20 cellular contexts compared by ENCODE assay signal in the genomic region with DNA sequence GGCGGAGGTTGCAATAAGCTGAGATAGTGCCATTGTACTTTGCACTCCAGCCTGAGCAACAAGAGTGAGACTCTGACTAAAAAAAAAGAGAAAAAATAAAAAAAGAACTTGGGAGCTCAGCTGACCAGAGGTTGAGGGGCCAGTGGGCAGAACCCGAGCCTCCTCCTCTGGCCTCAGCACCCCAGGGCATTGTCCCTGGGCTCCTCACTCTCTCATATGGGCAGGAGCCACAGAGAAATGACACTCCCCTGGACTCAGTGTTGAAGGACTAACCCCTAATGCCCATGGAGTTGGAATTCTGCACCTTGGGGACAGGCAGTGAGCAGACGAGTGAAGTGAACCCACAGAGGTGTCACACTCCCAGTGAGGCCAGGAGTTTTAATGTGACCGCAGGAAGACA. TPM values are rescaled to one million over a fixed set of nuclear protein-coding genes. Genes with fewer than 3 reads are reported as not detected.
DNase-seq lines count a peak whose midpoint lies in the region; ATAC-seq and TF ChIP-seq lines count a peak whose summit lies in the region.
"Had no signal": no experiment of that assay in that cellular context is flagged by ENCODE, and none has a peak within 500 bp of the region (broad histone marks: within the 10 kb centered on the region; RNA-seq: fewer than 3 reads in every experiment).

No MANE protein-coding gene starts in this region.

- CTCF ChIA-PET in naive thymus-derived CD4-positive, alpha-beta T cell (lab: Charles Lee) = no interaction called here
- CTCF ChIA-PET in CD8-positive, alpha-beta T cell (lab: Charles Lee) = no interaction called here

- WGBS in sigmoid colon, 2 donors = 35 to 67% methylated on average over 4 of the region's 4 CpGs

- H3K9me3 Mint-ChIP-seq in naive thymus-derived CD4-positive, alpha-beta T cell = peaks cover 0 to 1% (median 0%) of the 10 kb centered on the region in 11 donors
- H3K9me3 Mint-ChIP-seq in CD8-positive, alpha-beta T cell = no peaks in the 10 kb centered on the region

- peaks cover 13 to 28% (median 26%) of the 10 kb centered on the region in 7 donors for H3K4me1 Mint-ChIP-seq in naive thymus-derived CD4-positive, alpha-beta T cell
- peaks cover 20% of the 10 kb centered on the region for H3K4me1 Mint-ChIP-seq in CD8-positive, alpha-beta T cell (ENCODE audit: low read depth)

- no peak overlapping the region for H3K4me3 Mint-ChIP-seq in naive thymus-derived CD4-positive, alpha-beta T cell
- no peak overlapping the region for H3K4me3 Mint-ChIP-seq in CD8-positive, alpha-beta T cell
- H3K4me3 Mint-ChIP-seq: CD4-positive, alpha-beta memory T cell had no signal

- no peaks in the 10 kb centered on the region for H3K9me3 ChIP-seq in sigmoid colon
- no peaks in the 10 kb centered on the region for H3K9me3 ChIP-seq in naive thymus-derived CD4-positive, alpha-beta T cell (ENCODE audit: control insufficient read depth in 2 of 3, low read length in 3 of 3)
- no peaks in the 10 kb centered on the region for H3K9me3 ChIP-seq in CD8-positive, alpha-beta T cell (ENCODE audit: low read length)

- no peak overlapping the region for H3K27ac Mint-ChIP-seq in naive thymus-derived CD4-positive, alpha-beta T cell
- H3K27ac Mint-ChIP-seq in CD8-positive, alpha-beta T cell = no peak overlapping the region
- H3K27ac Mint-ChIP-seq: CD4-positive, alpha-beta memory T cell had no signal

- no peaks in the 10 kb centered on the region for H3K36me3 ChIP-seq in sigmoid colon
- no peaks in the 10 kb centered on the region for H3K36me3 ChIP-seq in naive thymus-derived CD4-positive, alpha-beta T cell (ENCODE audit: control insufficient read depth in 2 of 3, insufficient read depth in 3 of 3, low read length in 3 of 3)
- H3K36me3 ChIP-seq in CD8-positive, alpha-beta T cell (ENCODE audit: insufficient read depth, low read length) = no peaks in the 10 kb centered on the region

- peaks cover 0 to 29% (median 23%) of the 10 kb centered on the region in 4 donors for H3K4me1 ChIP-seq in sigmoid colon
- peaks cover 10 to 20% of the 10 kb centered on the region in 2 donors for H3K4me1 ChIP-seq in naive thymus-derived CD4-positive, alpha-beta T cell (ENCODE audit: control insufficient read depth in 2 of 2, insufficient read depth in 2 of 2, low read length in 2 of 2)
- peaks cover 32% of the 10 kb centered on the region for H3K4me1 ChIP-seq in CD8-positive, alpha-beta T cell (ENCODE audit: insufficient read depth, low read length)

- POLR2A ChIA-PET in naive thymus-derived CD4-positive, alpha-beta T cell (lab: Charles Lee) = no interaction called here
- POLR2A ChIA-PET in CD8-positive, alpha-beta T cell (lab: Charles Lee) = no interaction called here

- no peak overlapping the region for H3K4me3 ChIP-seq in sigmoid colon
- no peak overlapping the region for H3K4me3 ChIP-seq in naive thymus-derived CD4-positive, alpha-beta T cell (ENCODE audit: low read length)
- no peak overlapping the region for H3K4me3 ChIP-seq in CD8-positive, alpha-beta T cell (ENCODE audit: low read depth, low read length)
- H3K4me3 ChIP-seq: GM23248 had no signal

- H3K27me3 Mint-ChIP-seq in naive thymus-derived CD4-positive, alpha-beta T cell = peaks cover 57 to 66% (median 60%) of the 10 kb centered on the region in 5 donors
- H3K27me3 Mint-ChIP-seq in CD8-positive, alpha-beta T cell (ENCODE audit: low read depth) = peaks cover 45% of the 10 kb centered on the region

- no peak for TF ChIP-seq POLR2A in sigmoid colon (IDR thresholded peaks at IDR 0.05)

- no peak for ATAC-seq in GM18870 (IDR thresholded peaks at IDR 0.05; ENCODE audit: unreplicated experiment)
- ATAC-seq in naive thymus-derived CD4-positive, alpha-beta T cell = no peak
- no peak for ATAC-seq in CD8-positive, alpha-beta T cell

- TF ChIP-seq CTCF in sigmoid colon (IDR thresholded peaks at IDR 0.05) = no peak
- no peak for TF ChIP-seq CTCF in CD8-positive, alpha-beta T cell (IDR thresholded peaks at IDR 0.05)

- no peak for TF ChIP-seq EP300 in sigmoid colon (IDR thresholded peaks at IDR 0.05)

- H3K36me3 Mint-ChIP-seq in naive thymus-derived CD4-positive, alpha-beta T cell = peaks cover 0 to 3% (median 0%) of the 10 kb centered on the region in 5 donors
- H3K36me3 Mint-ChIP-seq in CD8-positive, alpha-beta T cell = no peaks in the 10 kb centered on the region
- H3K36me3 Mint-ChIP-seq: CD4-positive, alpha-beta memory T cell had no signal

- intact Hi-C loops in sigmoid colon (cut with DNase I) = no loop called here
- intact Hi-C loops in naive thymus-derived CD4-positive, alpha-beta T cell (cut with micrococcal nuclease) = no loop called here
- intact Hi-C loops in CD8-positive, alpha-beta T cell (cut with DNase I, micrococcal nuclease) = no loop called here

- H3K27ac ChIP-seq in cingulate gyrus (ENCODE audit: low read depth, low read length) (peak overlapping the region; percentile 10), sigmoid colon (no peak overlapping the region)
- H3K27ac ChIP-seq in naive thymus-derived CD4-positive, alpha-beta T cell (ENCODE audit: low read depth, low read length) = no peak overlapping the region
- no peak overlapping the region for H3K27ac ChIP-seq in CD8-positive, alpha-beta T cell (ENCODE audit: low read depth, low read length)
- H3K27ac ChIP-seq: GM23248 had no signal

- H3K27me3 ChIP-seq in sigmoid colon = peaks cover 29 to 97% (median 90%) of the 10 kb centered on the region in 3 donors
- peaks cover 16 to 26% of the 10 kb centered on the region in 2 donors for H3K27me3 ChIP-seq in naive thymus-derived CD4-positive, alpha-beta T cell (ENCODE audit: control insufficient read depth in 2 of 2, insufficient read depth in 2 of 2, low read length in 2 of 2)
- H3K27me3 ChIP-seq in CD8-positive, alpha-beta T cell (ENCODE audit: insufficient read depth, low read length) = peaks cover 30% of the 10 kb centered on the region

- DNase-seq in mesenteric fat pad (ENCODE audit: low spot score) (peak; percentile 51), sigmoid colon (peak; percentile 17), COLO829 (ENCODE audit: low spot score) (no peak)
- DNase-seq in naive thymus-derived CD4-positive, alpha-beta T cell = no peak
- no peak for DNase-seq in CD8-positive, alpha-beta T cell
- DNase-seq: CD4-positive, alpha-beta memory T cell; DMS 273 treated with DMSO at 0.1 percent for 48 hours; DMS79 treated with DMSO at 0.1 percent for 48 hours; GF-D8; GM23248; H7; HCEC 1CT had no signal

RNA-seq across cellular contexts. Expression of a gene that starts 5.8 kb away (rescaled TPM):
- total RNA-seq in mesenteric fat pad (not detected), sigmoid colon (not detected)
- polyA plus RNA-seq in sigmoid colon = not detected
- not detected for total RNA-seq in naive thymus-derived CD4-positive, alpha-beta T cell
- polyA plus RNA-seq in naive thymus-derived CD4-positive, alpha-beta T cell = not detected
- not detected for total RNA-seq in CD8-positive, alpha-beta T cell
- total RNA-seq: A673; CD4-positive, alpha-beta memory T cell; G401; GM23248; H1 had no signal
- polyA plus RNA-seq: BJ; CD4-positive, alpha-beta memory T cell; GM23248 had no signal

RNA-seq across cellular contexts. Expression of a gene that starts 38.4 kb away (rescaled TPM):
- total RNA-seq in mesenteric fat pad (not detected), sigmoid colon (not detected)
- not detected for polyA plus RNA-seq in sigmoid colon
- 1 to 10 TPM in 1 of 5 experiments, under 1 TPM in 1, not detected in 3; 0.34 to 9.3 TPM for total RNA-seq in naive thymus-derived CD4-positive, alpha-beta T cell
- not detected for polyA plus RNA-seq in naive thymus-derived CD4-positive, alpha-beta T cell
- not detected for total RNA-seq in CD8-positive, alpha-beta T cell
- total RNA-seq: A172; A673; CD4-positive, alpha-beta memory T cell; Daoy; G401; GM23248 had no signal
- polyA plus RNA-seq: BJ; CD4-positive, alpha-beta memory T cell; GM23248 had no signal

Comparison
In these comparisons a context has a peak if more than half of its experiments do, and no peak if none do; other contexts are left out.
1. DNase-seq: peak in mesenteric fat pad (single experiment) and sigmoid colon (single experiment); none in naive thymus-derived CD4-positive, alpha-beta T cell (0 of 9), COLO829 (single experiment) and CD8-positive, alpha-beta T cell (0 of 7).